ENCODE assay signal across 7 cellular contexts in the genomic region with DNA sequence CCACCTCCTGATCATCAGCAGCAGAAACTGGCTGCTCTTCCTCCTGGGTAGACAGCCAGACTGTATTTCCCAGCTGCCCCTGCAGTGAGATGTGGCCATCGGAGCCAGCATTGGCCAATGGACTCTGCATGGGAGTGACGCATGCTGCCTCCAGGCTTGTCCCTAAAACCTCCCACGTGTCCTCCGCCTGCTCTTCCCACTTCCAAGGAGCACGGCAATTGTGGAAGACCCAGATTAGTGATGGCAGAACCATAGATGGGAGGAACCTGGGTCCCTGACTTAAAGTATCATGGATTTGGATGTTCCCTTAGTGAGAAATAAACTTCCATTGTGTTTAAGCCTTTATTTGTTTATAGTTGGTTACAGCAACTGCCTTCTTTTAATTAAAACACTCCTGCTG. TPM values are rescaled to one million over a fixed set of nuclear protein-coding genes. Genes with fewer than 3 reads are reported as not detected.
DNase-seq lines count a peak whose midpoint lies in the region; ATAC-seq, FAIRE-seq and TF ChIP-seq lines count a peak whose summit lies in the region.
"Not testable (repeated sequence)": the region's sequence is repeated elsewhere in the genome, so short reads cannot be mapped to it uniquely, and the experiment has no call there.

No MANE protein-coding gene starts in this region.

- not testable (repeated sequence) for TF ChIP-seq CTCF in HFFc6 (IDR thresholded peaks at IDR 0.05); adrenal gland (IDR thresholded peaks at IDR 0.05); colonic mucosa (IDR thresholded peaks at IDR 0.05); kidney (IDR thresholded peaks at IDR 0.05; ENCODE audit: borderline replicate concordance, extremely low read depth, insufficient read depth); smooth muscle cell (IDR thresholded peaks at IDR 0.05; ENCODE audit: borderline replicate concordance, insufficient read depth, poor library complexity, severe bottlenecking)

- not testable (repeated sequence) for H3K36me3 Mint-ChIP-seq in HFFc6 (ENCODE audit: low read depth)

- not testable (repeated sequence) for H2AFZ ChIP-seq in smooth muscle cell (ENCODE audit: low read depth)

- not testable (repeated sequence) for H3K4me3 Mint-ChIP-seq in HFFc6

- not testable (repeated sequence) for H3K9me3 Mint-ChIP-seq in HFFc6

- H3K79me2 ChIP-seq in smooth muscle cell (ENCODE audit: low read depth): not testable (repeated sequence)

- not testable (repeated sequence) for H3K27me3 ChIP-seq in adrenal gland; colonic mucosa; smooth muscle cell (ENCODE audit: low read depth)

- H3K27ac ChIP-seq in adrenal gland; colonic mucosa; kidney (ENCODE audit: low read depth in 2 of 2, low read length in 2 of 2): not testable (repeated sequence)
- peak overlapping the region; percentile 65 for H3K27ac ChIP-seq in smooth muscle cell (ENCODE audit: low read depth)

- 32 to 83% (median 43%) methylated on average over 2 to 4 of the region's 5 CpGs for WGBS in adrenal gland, 4 donors
- WGBS in smooth muscle cell (ENCODE audit: low lambda C conversion rate): 18% methylated on average over 5 of the region's 5 CpGs

- not testable (repeated sequence) for H3K36me3 ChIP-seq in adrenal gland (replicated peaks in 1 of 2); colonic mucosa; kidney (ENCODE audit: control insufficient read depth in 1 of 2, insufficient read depth in 2 of 2, low read length in 2 of 2); smooth muscle cell (ENCODE audit: low read depth)

- peaks cover 25% of the 10 kb centered on the region for H3K4me1 Mint-ChIP-seq in HFFc6 (ENCODE audit: low read depth)

- H3K4me2 ChIP-seq in smooth muscle cell: not testable (repeated sequence)

- H3K27ac Mint-ChIP-seq in HFFc6: not testable (repeated sequence)

- H3K9me3 ChIP-seq in adrenal gland (replicated peaks in 1 of 3); colonic mucosa; kidney (ENCODE audit: control insufficient read depth in 1 of 2, low read length in 2 of 2); smooth muscle cell (replicated peaks; ENCODE audit: low read depth): not testable (repeated sequence)

- H3K4me1 ChIP-seq in adrenal gland (replicated peaks in 1 of 2); colonic mucosa; kidney (ENCODE audit: control insufficient read depth in 1 of 2, insufficient read depth in 1 of 2, low read depth in 1 of 2, low read length in 2 of 2); smooth muscle cell (ENCODE audit: low read depth): not testable (repeated sequence)

- ATAC-seq in Right ventricle myocardium inferior: not testable (repeated sequence)

- not testable (repeated sequence) for FAIRE-seq in kidney (lab: Jason Lieb, UNC)

- not testable (repeated sequence) for H4K20me1 ChIP-seq in smooth muscle cell (ENCODE audit: low read depth)

- intact Hi-C loops in adrenal gland (cut with DNase I); colonic mucosa (cut with DNase I); Right ventricle myocardium inferior (cut with DNase I); kidney (cut with DNase I); posterior cingulate gyrus (cut with DNase I): not testable (repeated sequence)

- H3K4me3 ChIP-seq in adrenal gland; colonic mucosa; kidney (ENCODE audit: low read length in 2 of 2); smooth muscle cell: not testable (repeated sequence)

- not testable (repeated sequence) for H3F3A ChIP-seq in smooth muscle cell (ENCODE audit: low read depth)

- not testable (repeated sequence) for TF ChIP-seq POLR2A in adrenal gland (IDR thresholded peaks at IDR 0.05)

- H3K9ac ChIP-seq in colonic mucosa (ENCODE audit: low read depth in 2 of 2, low read length in 2 of 2); kidney (ENCODE audit: low read length in 2 of 2); smooth muscle cell (ENCODE audit: low read depth): not testable (repeated sequence)

- H3K27me3 Mint-ChIP-seq in HFFc6 (ENCODE audit: insufficient read depth): not testable (repeated sequence)

- peak; percentile 83 for DNase-seq in HFFc6
- DNase-seq in adrenal gland: peak in 4 of 7 donors; percentile 40 to 73 (median 43)
- peak; percentile 47 for DNase-seq in colonic mucosa
- peak; percentile 68 for DNase-seq in Right ventricle myocardium inferior (ENCODE audit: missing footprints)
- DNase-seq in kidney: peak; percentile 79
- DNase-seq in posterior cingulate gyrus: peak in 7 of 10 donors; percentile 38 to 89 (median 49)
- not testable (repeated sequence) for DNase-seq in smooth muscle cell (lab: John Stamatoyannopoulos, UW; ENCODE audit: unreplicated experiment)

RNA-seq across cellular contexts. Expression of a gene that starts 48.6 kb away (rescaled TPM):
- 1 to 10 TPM; 3.7 to 6.5 (median 5.5) TPM for total RNA-seq in HFFc6 (2021; fragmentation: NEBNext Ultra II Directional; extraction: Animal tissue kit (Norgen Biotek cat#: 25700))
- 10 to 100 TPM in 4 of 8 donors, 1 to 10 TPM in 3, under 1 TPM in 1; 0.36 to 21.6 (median 9.3) TPM for total RNA-seq in adrenal gland
- 10 to 100 TPM in 2 of 3 donors, 1 to 10 TPM in 1; 7.3 to 34.4 (median 17.1) TPM for polyA plus RNA-seq in adrenal gland
- 10 to 100 TPM in 1 of 2 donors, 1 to 10 TPM in 1; 9.3 to 19.4 TPM for total RNA-seq in colonic mucosa
- total RNA-seq in Right ventricle myocardium inferior: 5.4 TPM
- 28.4 TPM for total RNA-seq in kidney
- 12.8 TPM for polyA plus RNA-seq in kidney (ENCODE audit: insufficient read depth, low read depth, low replicate concordance)
- 11.3 and 13.5 TPM in 2 replicates for total RNA-seq in smooth muscle cell
- 10.9 and 11.8 TPM in 2 replicates for polyA plus RNA-seq in smooth muscle cell
